Comparison of ENCODE assay signal across 18 cellular contexts in the genomic region with DNA sequence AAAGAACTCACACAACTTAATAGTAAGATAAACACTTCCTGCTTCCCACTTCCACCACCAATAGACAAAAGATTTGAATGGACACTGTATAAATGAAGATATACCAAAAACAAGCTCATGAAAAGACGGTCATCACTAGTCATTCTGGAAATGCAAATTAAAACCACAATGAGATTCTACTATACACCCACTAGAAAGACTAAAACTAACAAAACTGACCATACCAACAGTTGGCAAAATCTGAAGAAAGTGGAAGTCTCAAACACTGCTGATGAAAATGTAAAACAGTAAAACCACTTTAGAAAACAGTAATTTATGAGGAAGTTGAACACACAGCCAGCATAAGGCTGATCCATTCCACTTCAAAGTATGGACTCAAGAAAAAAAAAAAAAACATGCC. TPM values are rescaled to one million over a fixed set of nuclear protein-coding genes. Genes with fewer than 3 reads are reported as not detected.
DNase-seq lines count a peak whose midpoint lies in the region; ATAC-seq and TF ChIP-seq lines count a peak whose summit lies in the region.
"Had no signal": no experiment of that assay in that cellular context is flagged by ENCODE, and none has a peak within 500 bp of the region (broad histone marks: within the 10 kb centered on the region; RNA-seq: fewer than 3 reads in every experiment).

No MANE protein-coding gene starts in this region.

- H3K4me3 Mint-ChIP-seq in CD14-positive monocyte = no peak overlapping the region
- no peak overlapping the region for H3K4me3 Mint-ChIP-seq in effector memory CD8-positive, alpha-beta T cell
- H3K4me3 Mint-ChIP-seq: naive thymus-derived CD8-positive, alpha-beta T cell had no signal

- ATAC-seq in GM18517 (IDR thresholded peaks at IDR 0.05; ENCODE audit: unreplicated experiment) (peak; percentile 94), GM21381 (IDR thresholded peaks at IDR 0.05; ENCODE audit: unreplicated experiment) (peak; percentile 82), HG02870 (IDR thresholded peaks at IDR 0.05; ENCODE audit: unreplicated experiment) (peak; percentile 66), HG03442 (IDR thresholded peaks at IDR 0.05; ENCODE audit: unreplicated experiment) (peak; percentile 87)
- ATAC-seq in effector memory CD8-positive, alpha-beta T cell (replicated peaks) = no peak
- ATAC-seq: lower lobe of right lung; naive thymus-derived CD8-positive, alpha-beta T cell; Panc1; stimulated activated naive CD8-positive, alpha-beta T cell treated with anti-CD3 and anti-CD28 coated beads, Interleukin-15, Interleukin-2, amounts not matched to agents 100 U/mL and 50 U/mL, for 24 hours had no signal

- H3K27ac Mint-ChIP-seq in CD14-positive monocyte = no peak overlapping the region
- H3K27ac Mint-ChIP-seq in effector memory CD8-positive, alpha-beta T cell = no peak overlapping the region
- H3K27ac Mint-ChIP-seq: naive thymus-derived CD8-positive, alpha-beta T cell; progenitor cell of endocrine pancreas had no signal

- H3K27me3 Mint-ChIP-seq in CD14-positive monocyte (ENCODE audit: low read depth in 3 of 3) = peaks cover 0 to 2% (median 0%) of the 10 kb centered on the region in 3 donors
- H3K27me3 Mint-ChIP-seq in effector memory CD8-positive, alpha-beta T cell = no peaks in the 10 kb centered on the region
- H3K27me3 Mint-ChIP-seq: naive thymus-derived CD8-positive, alpha-beta T cell; progenitor cell of endocrine pancreas had no signal

- H3K36me3 Mint-ChIP-seq in CD14-positive monocyte = no peaks in the 10 kb centered on the region
- no peaks in the 10 kb centered on the region for H3K36me3 Mint-ChIP-seq in effector memory CD8-positive, alpha-beta T cell (ENCODE audit: insufficient read depth)

- intact Hi-C loops in CD14-positive monocyte (cut with micrococcal nuclease) = no loop called here

- no peak for TF ChIP-seq CTCF in CD14-positive monocyte (IDR thresholded peaks at IDR 0.05)

- no peak for DNase-seq in CD14-positive monocyte (ENCODE audit: low spot score)
- no peak for DNase-seq in C1 segment of cervical spinal cord (lab: John Stamatoyannopoulos, UW)
- no peak for DNase-seq in effector memory CD8-positive, alpha-beta T cell
- DNase-seq in activated naive CD4-positive, alpha-beta T cell treated with anti-CD3 and anti-CD28 coated beads, Interleukin-2, amount 50 U/mL, for 16 hours = no peak
- DNase-seq: activated gamma-delta T cell; Caco-2; lower lobe of right lung; naive thymus-derived CD8-positive, alpha-beta T cell; NCI-H2029; NCI-H526 treated with DMSO at 0.1 percent for 48 hours; SK-N-SH; stimulated activated naive CD8-positive, alpha-beta T cell treated with anti-CD3 and anti-CD28 coated beads, Interleukin-15, Interleukin-2, amounts not matched to agents 100 U/mL and 50 U/mL, for 24 hours had no signal

- peaks cover 0 to 7% (median 4%) of the 10 kb centered on the region in 7 donors for H3K9me3 Mint-ChIP-seq in CD14-positive monocyte
- H3K9me3 Mint-ChIP-seq in effector memory CD8-positive, alpha-beta T cell = no peaks in the 10 kb centered on the region

- H3K4me1 Mint-ChIP-seq in CD14-positive monocyte = no peaks in the 10 kb centered on the region
- H3K4me1 Mint-ChIP-seq in effector memory CD8-positive, alpha-beta T cell (ENCODE audit: low read depth in 2 of 2) = peaks cover 0 to 1% of the 10 kb centered on the region in 2 donors
- H3K4me1 Mint-ChIP-seq: naive thymus-derived CD8-positive, alpha-beta T cell had no signal

RNA-seq across cellular contexts. Expression of a gene that starts 35.6 kb away (rescaled TPM):
- polyA plus RNA-seq in CD14-positive monocyte = under 1 TPM; 0.33 to 0.97 TPM
